37 cellular contexts compared by ENCODE assay signal in the genomic region with DNA sequence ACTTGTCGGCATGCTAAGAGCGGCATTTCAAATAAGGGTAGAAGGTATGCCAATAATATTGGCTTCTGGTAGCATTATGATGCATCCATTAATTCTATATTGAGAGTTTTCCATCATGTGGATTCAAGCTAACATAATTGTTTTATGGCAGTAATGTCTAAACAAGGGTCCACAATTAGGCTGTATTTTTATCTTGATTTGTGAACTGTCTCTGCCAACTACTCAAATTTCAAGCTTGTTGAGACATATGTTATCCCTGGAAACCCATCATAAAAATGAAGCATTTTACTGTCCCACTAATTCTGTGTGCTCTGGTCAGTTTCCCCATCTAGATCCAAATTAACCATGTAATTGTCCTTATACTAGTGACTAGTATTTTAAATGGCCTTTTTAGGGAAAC. TPM values are rescaled to one million over a fixed set of nuclear protein-coding genes. Genes with fewer than 3 reads are reported as not detected.
"Had no signal": no experiment of that assay in that cellular context is flagged by ENCODE, and none has a peak within 500 bp of the region (broad histone marks: within the 10 kb centered on the region; RNA-seq: fewer than 3 reads in every experiment).

No MANE protein-coding gene starts in this region.

- ATAC-seq: activated CD8-positive, alpha-beta T cell treated with anti-CD3 and anti-CD28 coated beads for 36 hours; activated naive CD4-positive, alpha-beta T cell treated with anti-CD3 and anti-CD28 coated beads, Interleukin-2, amount 50 U/mL, for 72 hours; activated T-cell treated with anti-CD3 and anti-CD28 coated beads, Interleukin-2, amount 50 U/mL, for 4 hours; activated T-cell treated with anti-CD3 and anti-CD28 coated beads, Interleukin-2, amount 50 U/mL, for 72 hours; activated T-helper 17 cell treated with anti-CD3 and anti-CD28 coated beads, Interleukin-2, amount 50 U/mL, for 72 hours; body of pancreas had no signal

- H3K27ac ChIP-seq: adrenal gland, body of pancreas, brain microvascular endothelial cell, breast epithelium, VCaP had no signal

- H3K36me3 Mint-ChIP-seq: activated CD4-positive, alpha-beta memory T cell treated with anti-CD3 and anti-CD28 coated beads for 36 hours; activated naive CD4-positive, alpha-beta T cell treated with anti-CD3 and anti-CD28 coated beads, Interleukin-2, amount 50 U/mL, for 72 hours; activated naive CD8-positive, alpha-beta T cell treated with anti-CD3 and anti-CD28 coated beads for 36 hours had no signal

- H3K4me3 Mint-ChIP-seq: activated B cell treated with CpG ODN at 0.5 μM for 24 hours; activated CD4-positive, alpha-beta memory T cell treated with anti-CD3 and anti-CD28 coated beads for 36 hours; activated CD4-positive, alpha-beta T cell treated with anti-CD3 and anti-CD28 coated beads, Interleukin-2, amount 10 ng/mL, durations not matched to agents 24 days and 14 days; activated CD8-positive, alpha-beta T cell treated with anti-CD3 and anti-CD28 coated beads for 36 hours; activated naive CD4-positive, alpha-beta T cell treated with anti-CD3 and anti-CD28 coated beads for 36 hours; activated naive CD8-positive, alpha-beta T cell treated with anti-CD3 and anti-CD28 coated beads for 36 hours; activated T-cell treated with anti-CD3 and anti-CD28 coated beads, Interleukin-2, amount 50 U/mL, for 4 hours; activated T-cell treated with anti-CD3 and anti-CD28 coated beads, Interleukin-2, amount 50 U/mL, for 72 hours; activated T-helper 1 cell treated with anti-CD3 and anti-CD28 coated beads, Interleukin-12 subunit alpha, Interleukin-12 subunit beta, Interleukin-2, Interleukin-4 antibody, amounts not matched to agents 30 ng/mL and 10 ng/mL and 1 ng/mL, durations not matched to agents 14 hours and 24 hours and 36 hours; activated T-helper 17 cell treated with anti-CD3 and anti-CD28 coated beads, Interleukin-2, amount 50 U/mL, for 72 hours; T-helper 2 cell treated with Interferon-gamma antibody and Interleukin-4, amounts not matched to agents 5 μg/mL and 100 μg/mL, for 36 hours had no signal

- H3K4me1 Mint-ChIP-seq: activated B cell treated with CpG ODN at 0.5 μM for 24 hours; activated CD4-positive, alpha-beta T cell treated with anti-CD3 and anti-CD28 coated beads, Interleukin-2, amount 10 ng/mL, durations not matched to agents 24 days and 14 days; activated naive CD8-positive, alpha-beta T cell treated with anti-CD3 and anti-CD28 coated beads for 36 hours; activated T-helper 17 cell treated with anti-CD3 and anti-CD28 coated beads, Interleukin-2, amount 50 U/mL, for 72 hours had no signal

- H3K27me3 ChIP-seq: adrenal gland, body of pancreas, brain microvascular endothelial cell, breast epithelium had no signal

- H3K27me3 Mint-ChIP-seq: activated B cell treated with CpG ODN at 0.5 μM for 24 hours; activated CD4-positive, alpha-beta memory T cell treated with anti-CD3 and anti-CD28 coated beads for 36 hours; activated CD4-positive, alpha-beta T cell treated with anti-CD3 and anti-CD28 coated beads, Interleukin-2, amount 10 ng/mL, durations not matched to agents 24 days and 14 days; activated CD8-positive, alpha-beta T cell treated with anti-CD3 and anti-CD28 coated beads for 36 hours; activated naive CD8-positive, alpha-beta T cell treated with anti-CD3 and anti-CD28 coated beads for 36 hours; activated T-helper 17 cell treated with anti-CD3 and anti-CD28 coated beads, Interleukin-2, amount 50 U/mL, for 72 hours had no signal

- DNase-seq: activated B cell treated with CpG ODN at 0.5 μM for 24 hours; activated CD4-positive, alpha-beta memory T cell treated with anti-CD3 and anti-CD28 coated beads for 36 hours; activated CD4-positive, alpha-beta T cell treated with anti-CD3 and anti-CD28 coated beads for 4 hours; activated CD4-positive, alpha-beta T cell treated with anti-CD3 and anti-CD28 coated beads, Interleukin-2, amount 10 ng/mL, durations not matched to agents 24 days and 14 days; activated CD4-positive, alpha-beta T cell treated with anti-CD3 and anti-CD28 coated beads, Interleukin-2, amount 50 U/mL, for 1 hour; activated CD4-positive, alpha-beta T cell treated with anti-CD3 and anti-CD28 coated beads, Interleukin-2, amount 50 U/mL, for 4 hours; activated CD4-positive, CD25-positive, alpha-beta regulatory T cell treated with anti-CD3 and anti-CD28 coated beads, Interleukin-2, amount 50 U/mL, for 72 hours; activated CD8-positive, alpha-beta memory T cell treated with anti-CD3 and anti-CD28 coated beads, Interleukin-2, amount 50 U/mL, for 4 hours; activated CD8-positive, alpha-beta T cell treated with anti-CD3 and anti-CD28 coated beads for 36 hours; activated effector memory CD4-positive, alpha-beta T cell treated with anti-CD3 and anti-CD28 coated beads, Interleukin-2, amount 50 U/mL, for 16 hours; activated gamma-delta T cell treated with Interleukin-2 at 50 U/mL for 16 hours; activated naive CD4-positive, alpha-beta T cell; activated naive CD4-positive, alpha-beta T cell treated with anti-CD3 and anti-CD28 coated beads for 36 hours; activated naive CD4-positive, alpha-beta T cell treated with anti-CD3 and anti-CD28 coated beads, Interleukin-2, amount 50 U/mL, for 16 hours; activated naive CD8-positive, alpha-beta T cell treated with anti-CD3 and anti-CD28 coated beads for 36 hours; activated T-cell treated with anti-CD3 and anti-CD28 coated beads for 4 hours; activated T-cell treated with anti-CD3 and anti-CD28 coated beads, Interleukin-2, amount 50 U/mL, for 1 hour; activated T-cell treated with anti-CD3 and anti-CD28 coated beads, Interleukin-2, amount 50 U/mL, for 4 hours; activated T-cell treated with anti-CD3 and anti-CD28 coated beads, Interleukin-2, amount 50 U/mL, for 72 hours; adrenal gland; amniotic stem cell; aorta; body of pancreas; brain microvascular endothelial cell; central memory CD4-positive, alpha-beta T cell; T-helper 2 cell; T-helper 9 cell had no signal

- H3K27ac Mint-ChIP-seq: activated B cell treated with CpG ODN at 0.5 μM for 24 hours; activated CD4-positive, alpha-beta memory T cell treated with anti-CD3 and anti-CD28 coated beads for 36 hours; activated CD4-positive, alpha-beta T cell treated with anti-CD3 and anti-CD28 coated beads, Interleukin-2, amount 10 ng/mL, durations not matched to agents 24 days and 14 days; activated CD8-positive, alpha-beta T cell treated with anti-CD3 and anti-CD28 coated beads for 36 hours; activated naive CD4-positive, alpha-beta T cell treated with anti-CD3 and anti-CD28 coated beads for 36 hours; activated naive CD4-positive, alpha-beta T cell treated with anti-CD3 and anti-CD28 coated beads, Interleukin-2, amount 50 U/mL, for 72 hours; activated naive CD8-positive, alpha-beta T cell treated with anti-CD3 and anti-CD28 coated beads for 36 hours; activated T-cell treated with anti-CD3 and anti-CD28 coated beads, Interleukin-2, amount 50 U/mL, for 72 hours; activated T-helper 1 cell treated with anti-CD3 and anti-CD28 coated beads, Interleukin-12 subunit alpha, Interleukin-12 subunit beta, Interleukin-2, Interleukin-4 antibody, amounts not matched to agents 30 ng/mL and 10 ng/mL and 1 ng/mL, durations not matched to agents 14 hours and 24 hours and 36 hours; activated T-helper 17 cell treated with anti-CD3 and anti-CD28 coated beads, Interleukin-2, amount 50 U/mL, for 72 hours; T-helper 2 cell treated with Interferon-gamma antibody and Interleukin-4, amounts not matched to agents 5 μg/mL and 100 μg/mL, for 36 hours had no signal

- H3K9me3 Mint-ChIP-seq: activated B cell treated with CpG ODN at 0.5 μM for 24 hours; activated CD4-positive, alpha-beta memory T cell treated with anti-CD3 and anti-CD28 coated beads for 36 hours; activated CD4-positive, alpha-beta T cell treated with anti-CD3 and anti-CD28 coated beads, Interleukin-2, amount 10 ng/mL, durations not matched to agents 24 days and 14 days; activated T-cell treated with anti-CD3 and anti-CD28 coated beads, Interleukin-2, amount 50 U/mL, for 4 hours; activated T-helper 1 cell treated with anti-CD3 and anti-CD28 coated beads, Interleukin-12 subunit alpha, Interleukin-12 subunit beta, Interleukin-2, Interleukin-4 antibody, amounts not matched to agents 30 ng/mL and 10 ng/mL and 1 ng/mL, durations not matched to agents 14 hours and 24 hours and 36 hours; activated T-helper 17 cell treated with anti-CD3 and anti-CD28 coated beads, Interleukin-2, amount 50 U/mL, for 72 hours; T-helper 2 cell treated with Interferon-gamma antibody and Interleukin-4, amounts not matched to agents 5 μg/mL and 100 μg/mL, for 36 hours had no signal

- FAIRE-seq: astrocyte, colon, TTC549 had no signal

- H3K9me3 ChIP-seq: adrenal gland, body of pancreas, breast epithelium had no signal

RNA-seq across cellular contexts. Expression of a gene that starts 1.3 kb away (rescaled TPM):
- total RNA-seq: activated B cell treated with CpG ODN at 0.5 μM for 24 hours; activated CD4-positive, alpha-beta memory T cell treated with anti-CD3 and anti-CD28 coated beads for 36 hours; activated CD4-positive, alpha-beta T cell treated with anti-CD3 and anti-CD28 coated beads, Interleukin-2, amount 10 ng/mL, durations not matched to agents 24 days and 14 days; activated CD8-positive, alpha-beta memory T cell treated with anti-CD3 and anti-CD28 coated beads for 36 hours; activated CD8-positive, alpha-beta T cell treated with anti-CD3 and anti-CD28 coated beads for 36 hours; activated naive CD4-positive, alpha-beta T cell treated with anti-CD3 and anti-CD28 coated beads for 36 hours; activated naive CD4-positive, alpha-beta T cell treated with anti-CD3 and anti-CD28 coated beads, Interleukin-2, amount 50 U/mL, for 72 hours; activated naive CD8-positive, alpha-beta T cell treated with anti-CD3 and anti-CD28 coated beads for 36 hours; activated T-cell treated with anti-CD3 and anti-CD28 coated beads, Interleukin-2, amount 50 U/mL, for 4 hours; activated T-cell treated with anti-CD3 and anti-CD28 coated beads, Interleukin-2, amount 50 U/mL, for 72 hours; activated T-helper 1 cell treated with anti-CD3 and anti-CD28 coated beads, Interleukin-12 subunit alpha, Interleukin-12 subunit beta, Interleukin-2, Interleukin-4 antibody, amounts not matched to agents 30 ng/mL and 10 ng/mL and 1 ng/mL, durations not matched to agents 14 hours and 24 hours and 36 hours; activated T-helper 17 cell treated with anti-CD3 and anti-CD28 coated beads, Interleukin-2, amount 50 U/mL, for 72 hours; adrenal gland; astrocyte; body of pancreas had no signal
